Comparison of ENCODE assay signal across 1 cellular context in the genomic region with DNA sequence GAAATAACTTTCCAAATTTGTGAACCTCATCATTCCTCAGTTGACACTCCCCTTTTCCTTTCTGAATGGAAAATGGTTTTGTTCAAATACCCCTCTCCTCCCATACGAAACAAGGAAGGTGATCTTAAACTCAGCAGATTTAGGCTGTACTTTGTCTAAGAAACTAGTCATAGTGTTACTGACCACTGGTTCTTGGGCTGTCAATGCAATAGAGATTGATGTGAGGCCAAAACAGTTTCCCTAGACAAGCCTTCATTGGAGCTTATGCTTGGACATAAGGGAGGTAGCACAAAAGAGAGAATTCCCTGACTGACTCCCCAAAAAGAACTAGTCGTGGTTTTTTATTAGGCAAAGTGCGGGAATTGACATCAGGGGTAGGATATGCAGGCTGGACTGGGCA.
TF ChIP-seq lines count a peak whose summit lies in the region.

No MANE protein-coding gene starts in this region.

TF ChIP-seq in GM12878, 131 proteins besides CTCF, POLR2A, EP300 and RAD21 (continued from another document):
- TF ChIP-seq ZBTB4 (CRISPR knock-in tag; IDR thresholded peaks at IDR 0.05) (no peak), HCFC1 (IDR thresholded peaks at IDR 0.05; ENCODE audit: low read length) (no peak)
- TF ChIP-seq, protein P1, sequence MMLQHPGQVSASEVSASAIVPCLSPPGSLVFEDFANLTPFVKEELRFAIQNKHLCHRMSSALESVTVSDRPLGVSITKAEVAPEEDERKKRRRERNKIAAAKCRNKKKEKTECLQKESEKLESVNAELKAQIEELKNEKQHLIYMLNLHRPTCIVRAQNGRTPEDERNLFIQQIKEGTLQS (IDR thresholded peaks at IDR 0.05; ENCODE audit: borderline replicate concordance, extremely low read depth, low read depth, low read length), result no peak
